In the genomic region with DNA sequence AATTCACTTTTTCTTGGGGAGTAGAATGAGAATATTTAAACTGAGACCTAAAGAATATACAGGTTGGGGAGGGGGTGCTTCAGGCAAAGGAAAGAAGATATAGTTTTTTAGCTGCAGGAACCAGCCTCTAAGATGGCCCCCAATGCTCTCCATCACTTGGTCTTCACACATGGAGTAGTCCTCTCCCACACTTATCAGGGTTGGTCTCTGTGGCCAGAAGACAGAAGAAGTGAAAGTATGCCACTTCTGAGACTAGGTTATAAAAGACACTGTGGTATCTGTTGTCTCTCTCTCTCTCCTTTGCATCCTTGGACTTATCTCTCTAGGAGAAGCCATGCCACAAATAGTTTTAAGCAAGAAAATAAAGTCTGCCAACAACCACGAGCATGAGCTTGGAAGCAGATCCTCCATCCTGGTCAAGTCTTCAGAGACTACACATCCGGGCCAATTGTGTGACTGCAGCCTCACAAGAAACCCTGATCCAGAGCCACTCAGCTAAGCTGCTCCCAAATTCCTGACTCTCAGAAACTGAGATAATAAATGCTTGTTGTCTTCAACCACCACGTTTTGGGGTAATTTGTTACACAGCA, we compare ENCODE assay signal across 20 cellular contexts. TPM values are rescaled to one million over a fixed set of nuclear protein-coding genes. Genes with fewer than 3 reads are reported as not detected.
A peak's percentile ranks its signal among the peaks of the same experiment; 100 is the strongest.
DNase-seq lines count a peak whose midpoint lies in the region; ATAC-seq and TF ChIP-seq lines count a peak whose summit lies in the region.
"Had no signal": no experiment of that assay in that cellular context is flagged by ENCODE, and none has a peak within 500 bp of the region (broad histone marks: within the 10 kb centered on the region; RNA-seq: fewer than 3 reads in every experiment).

No MANE protein-coding gene starts in this region.

- no peaks in the 10 kb centered on the region for H3K27me3 ChIP-seq in GM23248 (replicated peaks; ENCODE audit: insufficient read depth)
- no peaks in the 10 kb centered on the region for H3K27me3 ChIP-seq in MG63
- H3K27me3 ChIP-seq in osteoblast (ENCODE audit: insufficient read depth, low read length), result no peaks in the 10 kb centered on the region
- H3K27me3 ChIP-seq in colonic mucosa, result no peaks in the 10 kb centered on the region
- no peaks in the 10 kb centered on the region for H3K27me3 ChIP-seq in psoas muscle (ENCODE audit: insufficient read depth in 3 of 3, low read length in 2 of 3)
- H3K27me3 ChIP-seq: neutrophil, spleen, suprapubic skin had no signal

- TF ChIP-seq CTCF in osteoblast (IDR thresholded peaks at IDR 0.05; ENCODE audit: extremely low read depth, low read depth, low read length) (no peak), colonic mucosa (IDR thresholded peaks at IDR 0.05) (no peak), psoas muscle (IDR thresholded peaks at IDR 0.05) (no peak)

- H3K9me3 ChIP-seq in GM23248 (ENCODE audit: low read depth) (no peaks in the 10 kb centered on the region), MG63 (peaks cover 10% of the 10 kb centered on the region), osteoblast (ENCODE audit: low read depth, low read length) (peaks cover 2% of the 10 kb centered on the region), colonic mucosa (no peaks in the 10 kb centered on the region), psoas muscle (no peaks in the 10 kb centered on the region)
- H3K9me3 ChIP-seq: lower lobe of right lung, neutrophil, spleen, suprapubic skin had no signal

- in situ Hi-C loops in GM23248 (cut with MboI), result no loop called here

- H4K20me1 ChIP-seq in GM23248 (ENCODE audit: insufficient read depth) (no peaks in the 10 kb centered on the region), osteoblast (ENCODE audit: insufficient read depth, low read length) (no peaks in the 10 kb centered on the region)

- intact Hi-C loops in colonic mucosa (cut with DNase I) (no loop called here), psoas muscle (cut with DNase I) (no loop called here)

- H2AFZ ChIP-seq in GM23248 (peak overlapping the region; percentile 10; the same call in 1 of the 2 replicates), osteoblast (ENCODE audit: low read length) (peak overlapping the region; percentile 39)

- H3K36me3 ChIP-seq in GM23248 (ENCODE audit: low read depth) (peaks cover 28% of the 10 kb centered on the region), MG63 (peaks cover 64% of the 10 kb centered on the region), osteoblast (ENCODE audit: insufficient read depth, low read length) (peaks cover 31% of the 10 kb centered on the region), colonic mucosa (peaks cover 7% of the 10 kb centered on the region), psoas muscle (ENCODE audit: insufficient read depth in 1 of 2, low read depth in 1 of 2) (peaks cover 4 to 39% of the 10 kb centered on the region in 2 donors)

- H3K4me3 ChIP-seq in GM23248 (no peak overlapping the region), MG63 (no peak overlapping the region), osteoblast (ENCODE audit: insufficient read depth, low read length) (peak overlapping the region; percentile 6), colonic mucosa (no peak overlapping the region), psoas muscle (no peak overlapping the region)
- H3K4me3 ChIP-seq: lower lobe of right lung, spleen, suprapubic skin had no signal

- ATAC-seq in GM18867 (IDR thresholded peaks at IDR 0.05; ENCODE audit: unreplicated experiment), result peak; percentile 86
- ATAC-seq in HG02840 (IDR thresholded peaks at IDR 0.05; ENCODE audit: low FRiP score, unreplicated experiment), result no peak
- ATAC-seq in psoas muscle, result no peak
- ATAC-seq: lower lobe of right lung, Panc1, T-helper 17 cell had no signal

- H3K4me1 ChIP-seq in GM23248 (ENCODE audit: insufficient read depth) (peaks cover 51% of the 10 kb centered on the region), osteoblast (ENCODE audit: insufficient read depth, low read length) (peaks cover 59% of the 10 kb centered on the region), colonic mucosa (no peaks in the 10 kb centered on the region), psoas muscle (peaks cover 12% of the 10 kb centered on the region)
- H3K4me1 ChIP-seq: lower lobe of right lung, spleen, suprapubic skin had no signal

- H3F3A ChIP-seq in GM23248 (ENCODE audit: insufficient read depth), result peaks cover 38% of the 10 kb centered on the region

- H3K9me2 ChIP-seq in GM23248 (ENCODE audit: insufficient read depth), result no peaks in the 10 kb centered on the region

- WGBS in GM23248 (ENCODE audit: low coverage in 1 of 2, low lambda C conversion rate in 2 of 2, missing lambda C conversion rate in 2 of 2), 2 experiments, result 34 to 37% methylated on average over 3 of the region's 3 CpGs
- WGBS in psoas muscle, 3 donors, result 45 to 58% (median 52%) methylated on average over 3 of the region's 3 CpGs

- H3K4me2 ChIP-seq in GM23248 (ENCODE audit: unreplicated experiment) (peak overlapping the region; percentile 54), osteoblast (ENCODE audit: insufficient read depth, low read length) (peak overlapping the region; percentile 38)

- H3K27ac ChIP-seq in GM23248 (peak overlapping the region; percentile 5; the same call in 1 of the 2 replicates), osteoblast (ENCODE audit: low read depth, low read length) (peak overlapping the region; percentile 59), colonic mucosa (no peak overlapping the region), psoas muscle (no peak overlapping the region)
- H3K27ac ChIP-seq: epithelial cell of prostate, lower lobe of right lung, neutrophil, spleen, suprapubic skin had no signal

- H3K79me2 ChIP-seq in GM23248 (ENCODE audit: insufficient read depth) (no peaks in the 10 kb centered on the region), osteoblast (ENCODE audit: insufficient read depth, low read length) (peaks cover 2% of the 10 kb centered on the region)

- H3K9ac ChIP-seq in GM23248 (no peak overlapping the region), colonic mucosa (ENCODE audit: low read depth in 2 of 2, low read length in 2 of 2) (no peak overlapping the region)

- DNase-seq in GM23248 (peak; percentile 38), MG63 (peak; percentile 33), osteoblast (ENCODE audit: insufficient read length, low spot score, missing footprints) (no peak), colonic mucosa (no peak), NCI-H510A treated with DMSO at 0.1 percent for 48 hours (lab: John Stamatoyannopoulos, UW) (no peak), psoas muscle (no peak)
- DNase-seq: activated CD4-positive, alpha-beta T cell treated with anti-CD3 and anti-CD28 coated beads for 4 hours; activated T-cell treated with anti-CD3 and anti-CD28 coated beads for 4 hours; CD4-positive, alpha-beta T cell; lower lobe of right lung; NCI-H1105 treated with DMSO at 0.1 percent for 48 hours; NCI-H524 treated with DMSO at 0.1 percent for 48 hours; spleen; T-helper 17 cell had no signal

RNA-seq across cellular contexts. Expression of gene PUS7L, which starts 18.0 kb away (rescaled TPM):
- total RNA-seq in GM23248 (2014; rRNA removed; shearing (Covaris generic)), result 15.0 and 20.6 TPM in 2 replicates
- polyA plus RNA-seq in GM23248 (2016; fragmentation: Nextera tagmentation; extraction: Ambion mirVana) (23.1 and 23.3 TPM in 2 replicates), psoas muscle (1 to 10 TPM; 1.3 to 3.2 (median 1.4) TPM)
- total RNA-seq in MG63 (2014; rRNA removed; shearing (Covaris generic); ENCODE audit: low replicate concordance), result 19.1 and 24.3 TPM in 2 replicates
- total RNA-seq in osteoblast (18.9 and 20.6 TPM in 2 replicates), colonic mucosa (10 to 100 TPM; 10.3 to 12.9 TPM), psoas muscle (1 to 10 TPM; 2.8 to 4.7 (median 4.0) TPM)

RNA-seq across cellular contexts. Expression of gene IRAK4, which starts 18.1 kb away (rescaled TPM):
- 17.6 and 24.0 TPM in 2 replicates for total RNA-seq in GM23248 (2014; rRNA removed; shearing (Covaris generic))
- polyA plus RNA-seq in GM23248 (2016; fragmentation: Nextera tagmentation; extraction: Ambion mirVana) (11.5 and 12.0 TPM in 2 replicates), psoas muscle (1 to 10 TPM; 2.2 to 3.6 (median 2.9) TPM)
- 13.6 and 25.9 TPM in 2 replicates for total RNA-seq in MG63 (2014; rRNA removed; shearing (Covaris generic); ENCODE audit: low replicate concordance)
- total RNA-seq in osteoblast (27.9 and 38.9 TPM in 2 replicates), colonic mucosa (10 to 100 TPM; 17.3 to 18.6 TPM), psoas muscle (1 to 10 TPM; 3.0 to 4.7 (median 3.5) TPM)

Comparison
In these comparisons a context has a peak if more than half of its experiments do, and no peak if none do; other contexts are left out.
1. DNase-seq: peak in GM23248 (single experiment) and MG63 (single experiment); none in osteoblast (single experiment), colonic mucosa (single experiment), NCI-H510A treated with DMSO at 0.1 percent for 48 hours (single experiment) and psoas muscle (0 of 2).
2. H3K27ac ChIP-seq: peak in GM23248 (single experiment) and osteoblast (single experiment); none in colonic mucosa (single experiment) and psoas muscle (single experiment).